11 cellular contexts compared by ENCODE assay signal in the genomic region with DNA sequence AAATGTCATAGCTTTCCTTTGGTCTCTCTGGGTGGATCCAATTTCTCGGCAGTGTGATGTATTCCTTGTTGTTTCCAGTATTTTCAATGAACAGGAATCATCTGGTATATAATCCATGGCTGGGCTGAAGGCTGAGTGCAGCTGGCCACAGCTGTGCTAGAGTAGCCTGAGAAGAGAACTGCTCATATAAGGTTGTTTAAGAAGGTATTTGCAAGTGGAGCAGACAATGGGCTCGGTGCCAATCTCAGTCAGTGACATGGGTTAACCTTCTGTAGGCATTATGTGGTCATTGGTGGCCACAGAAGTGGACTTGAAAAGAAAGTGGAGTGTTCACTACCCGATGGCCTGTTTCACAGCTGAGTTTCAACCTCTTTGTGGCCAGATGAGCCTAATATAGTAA.
DNase-seq lines count a peak whose midpoint lies in the region; ATAC-seq and TF ChIP-seq lines count a peak whose summit lies in the region.
"Had no signal": no experiment of that assay in that cellular context is flagged by ENCODE, and none has a peak within 500 bp of the region (broad histone marks: within the 10 kb centered on the region; RNA-seq: fewer than 3 reads in every experiment).

No MANE protein-coding gene starts in this region.

- H3K27ac ChIP-seq in SJCRH30 (peak overlapping the region; percentile 49), caudate nucleus (ENCODE audit: low read depth, low read length) (no peak overlapping the region)
- H3K27ac ChIP-seq: pancreas had no signal

- TF ChIP-seq CTCF in osteocyte (IDR thresholded peaks at IDR 0.05), result no peak

- no peak for ATAC-seq in stimulated activated effector memory CD8-positive, alpha-beta T cell treated with anti-CD3 and anti-CD28 coated beads, Interleukin-12 subunit alpha, Interleukin-12 subunit beta, amount 100 ng/mL, for 72 hours

- H3K9me3 Mint-ChIP-seq in osteocyte (ENCODE audit: unreplicated experiment), result no peaks in the 10 kb centered on the region
- no peaks in the 10 kb centered on the region for H3K9me3 Mint-ChIP-seq in stimulated activated effector memory CD8-positive, alpha-beta T cell treated with anti-CD3 and anti-CD28 coated beads, Interleukin-12 subunit alpha, Interleukin-12 subunit beta, amount 100 ng/mL, for 72 hours
- H3K9me3 Mint-ChIP-seq: dendritic cell treated with granulocyte-macrophage colony-stimulating factor and Interleukin-4, amounts not matched to agents 40 ng/mL and 50 ng/mL, for 4 days had no signal

- no peaks in the 10 kb centered on the region for H3K36me3 ChIP-seq in SJCRH30
- H3K36me3 ChIP-seq: pancreas, Peyer's patch had no signal

- H3K4me3 ChIP-seq in SJCRH30, result peak overlapping the region; percentile 23
- H3K4me3 ChIP-seq: pancreas, Peyer's patch had no signal

- DNase-seq in A172 (ENCODE audit: low spot score) (peak; percentile 2), SJCRH30 (peak; percentile 89 to 95), glomerular visceral epithelial cell (ENCODE audit: extremely low spot score) (peak; percentile 44), osteocyte (ENCODE audit: extremely low spot score, unreplicated experiment) (no peak), caudate nucleus (lab: John Stamatoyannopoulos, UW) (no peak), head of caudate nucleus (no peak), activated gamma-delta T cell treated with Interleukin-2 at 50 U/mL for 16 hours (no peak)
- DNase-seq in stimulated activated effector memory CD8-positive, alpha-beta T cell treated with anti-CD3 and anti-CD28 coated beads, Interleukin-12 subunit alpha, Interleukin-12 subunit beta, amount 100 ng/mL, for 72 hours (ENCODE audit: low spot score in 2 of 2), result no peak

- intact Hi-C loops in head of caudate nucleus (cut with DNase I), result no loop called here

- peak overlapping the region; percentile 36 for H3K4me3 Mint-ChIP-seq in osteocyte (ENCODE audit: unreplicated experiment)
- H3K4me3 Mint-ChIP-seq in stimulated activated effector memory CD8-positive, alpha-beta T cell treated with anti-CD3 and anti-CD28 coated beads, Interleukin-12 subunit alpha, Interleukin-12 subunit beta, amount 100 ng/mL, for 72 hours, result no peak overlapping the region
- H3K4me3 Mint-ChIP-seq: dendritic cell treated with granulocyte-macrophage colony-stimulating factor and Interleukin-4, amounts not matched to agents 40 ng/mL and 50 ng/mL, for 4 days had no signal

- no peaks in the 10 kb centered on the region for H3K27me3 ChIP-seq in SJCRH30
- H3K27me3 ChIP-seq: pancreas, Peyer's patch had no signal

- H3K4me1 ChIP-seq in SJCRH30, result peaks cover 24% of the 10 kb centered on the region
- H3K4me1 ChIP-seq: pancreas, Peyer's patch had no signal

- H3K27me3 Mint-ChIP-seq in osteocyte (ENCODE audit: unreplicated experiment), result no peaks in the 10 kb centered on the region
- H3K27me3 Mint-ChIP-seq: dendritic cell treated with granulocyte-macrophage colony-stimulating factor and Interleukin-4, amounts not matched to agents 40 ng/mL and 50 ng/mL, for 4 days had no signal

- no peaks in the 10 kb centered on the region for H3K36me3 Mint-ChIP-seq in osteocyte (ENCODE audit: unreplicated experiment)
- no peaks in the 10 kb centered on the region for H3K36me3 Mint-ChIP-seq in stimulated activated effector memory CD8-positive, alpha-beta T cell treated with anti-CD3 and anti-CD28 coated beads, Interleukin-12 subunit alpha, Interleukin-12 subunit beta, amount 100 ng/mL, for 72 hours

- peaks cover 48% of the 10 kb centered on the region for H3K4me1 Mint-ChIP-seq in osteocyte (ENCODE audit: unreplicated experiment)
- no peaks in the 10 kb centered on the region for H3K4me1 Mint-ChIP-seq in stimulated activated effector memory CD8-positive, alpha-beta T cell treated with anti-CD3 and anti-CD28 coated beads, Interleukin-12 subunit alpha, Interleukin-12 subunit beta, amount 100 ng/mL, for 72 hours

- no peaks in the 10 kb centered on the region; the same call in 1 of the 2 replicates for H3K9me3 ChIP-seq in SJCRH30 (replicated peaks)
- H3K9me3 ChIP-seq: pancreas, Peyer's patch had no signal

- peak overlapping the region; percentile 83 for H3K27ac Mint-ChIP-seq in osteocyte (ENCODE audit: unreplicated experiment)
- H3K27ac Mint-ChIP-seq in stimulated activated effector memory CD8-positive, alpha-beta T cell treated with anti-CD3 and anti-CD28 coated beads, Interleukin-12 subunit alpha, Interleukin-12 subunit beta, amount 100 ng/mL, for 72 hours, result no peak overlapping the region
- H3K27ac Mint-ChIP-seq: dendritic cell treated with granulocyte-macrophage colony-stimulating factor and Interleukin-4, amounts not matched to agents 40 ng/mL and 50 ng/mL, for 4 days had no signal

Comparison
In these comparisons a context has a peak if more than half of its experiments do, and no peak if none do; other contexts are left out.
1. DNase-seq: peak in A172 (single experiment), SJCRH30 (2 of 2) and glomerular visceral epithelial cell (single experiment); none in osteocyte (single experiment), stimulated activated effector memory CD8-positive, alpha-beta T cell treated with anti-CD3 and anti-CD28 coated beads, Interleukin-12 subunit alpha, Interleukin-12 subunit beta, amount 100 ng/mL, for 72 hours (0 of 2), caudate nucleus (0 of 61), head of caudate nucleus (0 of 42) and activated gamma-delta T cell treated with Interleukin-2 at 50 U/mL for 16 hours (single experiment).